In the genomic region with DNA sequence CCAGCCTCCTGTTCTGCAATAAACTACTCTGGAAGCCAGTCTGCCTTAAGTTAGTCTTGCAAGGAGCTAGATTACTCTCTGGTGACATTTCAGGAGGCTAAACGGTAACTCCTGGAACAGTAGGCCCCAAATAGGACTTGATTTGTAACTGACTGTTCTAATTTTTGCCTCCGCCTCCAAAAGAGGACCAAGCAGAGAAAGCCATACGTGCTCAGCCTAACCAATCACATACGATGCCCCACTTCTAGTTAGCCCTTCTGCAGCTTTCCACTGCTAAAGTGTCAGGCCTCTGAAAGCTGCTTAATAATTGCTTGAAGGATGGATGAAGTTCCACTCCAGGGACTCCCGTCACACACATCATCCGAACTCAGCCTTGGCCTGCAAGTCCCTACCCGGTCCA, we compare ENCODE assay signal across 8 cellular contexts. TPM values are rescaled to one million over a fixed set of nuclear protein-coding genes. Genes with fewer than 3 reads are reported as not detected.
DNase-seq lines count a peak whose midpoint lies in the region; ATAC-seq, FAIRE-seq and TF ChIP-seq lines count a peak whose summit lies in the region.

No MANE protein-coding gene starts in this region.

- no peaks in the 10 kb centered on the region for H3K27me3 Mint-ChIP-seq in activated naive CD4-positive, alpha-beta T cell treated with anti-CD3 and anti-CD28 coated beads for 36 hours (ENCODE audit: low read depth)
- no peaks in the 10 kb centered on the region for H3K27me3 Mint-ChIP-seq in activated T-helper 17 cell treated with anti-CD3 and anti-CD28 coated beads, Interleukin-2, amount 50 U/mL, for 72 hours

- intact Hi-C loops in activated naive CD4-positive, alpha-beta T cell treated with anti-CD3 and anti-CD28 coated beads for 36 hours (cut with micrococcal nuclease) = loop anchor here (2.0 kb wide), 1 partner anchor 122 kb away; a partner anchor contains a TSS

- CTCF ChIA-PET in activated naive CD4-positive, alpha-beta T cell treated with anti-CD3 and anti-CD28 coated beads for 36 hours (lab: Charles Lee) = no interaction called here

- H3K4me2 ChIP-seq in hepatocyte = peak overlapping the region; percentile 89

- H3K27me3 ChIP-seq in hepatocyte (no peaks in the 10 kb centered on the region), small intestine (ENCODE audit: control insufficient read depth in 2 of 2, insufficient read depth in 2 of 2, low read length in 2 of 2) (no peaks in the 10 kb centered on the region)

- no peak for ATAC-seq in activated T-helper 17 cell treated with anti-CD3 and anti-CD28 coated beads, Interleukin-2, amount 50 U/mL, for 72 hours (replicated peaks)
- ATAC-seq in left lobe of liver = no peak

- H4K20me1 ChIP-seq in hepatocyte (ENCODE audit: insufficient read depth, poor library complexity, severe bottlenecking) = no peaks in the 10 kb centered on the region

- peaks cover 40% of the 10 kb centered on the region for H3K79me2 ChIP-seq in hepatocyte

- no peaks in the 10 kb centered on the region for H3K9me2 ChIP-seq in hepatocyte (replicated peaks; ENCODE audit: insufficient read depth)

- peak overlapping the region; percentile 94 for H3K27ac ChIP-seq in hepatocyte
- H3K27ac ChIP-seq in small intestine (ENCODE audit: low read depth in 1 of 2, low read length in 1 of 2) = peak overlapping the region; percentile 87 to 95

- peak; percentile 5 for DNase-seq in activated naive CD4-positive, alpha-beta T cell treated with anti-CD3 and anti-CD28 coated beads for 36 hours
- DNase-seq in activated naive CD4-positive, alpha-beta T cell treated with anti-CD3 and anti-CD28 coated beads, Interleukin-2, amount 50 U/mL, for 16 hours = no peak
- DNase-seq in hepatocyte (ENCODE audit: low spot score) (peak; percentile 17), small intestine (no peak), NCI-H2171 (lab: John Stamatoyannopoulos, UW) (no peak), NCI-H1092 treated with DMSO at 0.1 percent for 48 hours (lab: John Stamatoyannopoulos, UW) (no peak), left lobe of liver (ENCODE audit: low spot score) (no peak)

- peak overlapping the region; percentile 68 for H2AFZ ChIP-seq in hepatocyte

- H3K27ac Mint-ChIP-seq in activated naive CD4-positive, alpha-beta T cell treated with anti-CD3 and anti-CD28 coated beads for 36 hours = peak overlapping the region; percentile 70
- H3K27ac Mint-ChIP-seq in activated T-helper 17 cell treated with anti-CD3 and anti-CD28 coated beads, Interleukin-2, amount 50 U/mL, for 72 hours = peak overlapping the region; percentile 89

- H3K4me3 Mint-ChIP-seq in activated naive CD4-positive, alpha-beta T cell treated with anti-CD3 and anti-CD28 coated beads for 36 hours = peak overlapping the region; percentile 74
- H3K4me3 Mint-ChIP-seq in activated T-helper 17 cell treated with anti-CD3 and anti-CD28 coated beads, Interleukin-2, amount 50 U/mL, for 72 hours = peak overlapping the region; percentile 87

- 35% methylated on average over 7 of the region's 7 CpGs for WGBS in hepatocyte (ENCODE audit: low lambda C conversion rate, missing lambda C conversion rate)
- WGBS in small intestine, 3 donors = 10 to 20% (median 20%) methylated on average over 7 of the region's 7 CpGs

- peak overlapping the region; percentile 48 for H3K4me3 ChIP-seq in hepatocyte
- peak overlapping the region; percentile 85 for H3K4me3 ChIP-seq in small intestine (ENCODE audit: low read depth in 1 of 2, low read length in 2 of 2)

- H3K36me3 Mint-ChIP-seq in activated naive CD4-positive, alpha-beta T cell treated with anti-CD3 and anti-CD28 coated beads for 36 hours (ENCODE audit: low read depth) = peaks cover 36% of the 10 kb centered on the region
- peaks cover 28% of the 10 kb centered on the region for H3K36me3 Mint-ChIP-seq in activated T-helper 17 cell treated with anti-CD3 and anti-CD28 coated beads, Interleukin-2, amount 50 U/mL, for 72 hours (ENCODE audit: low read depth)

- peaks cover 7% of the 10 kb centered on the region for H3K9me3 Mint-ChIP-seq in activated naive CD4-positive, alpha-beta T cell treated with anti-CD3 and anti-CD28 coated beads for 36 hours
- H3K9me3 Mint-ChIP-seq in activated T-helper 17 cell treated with anti-CD3 and anti-CD28 coated beads, Interleukin-2, amount 50 U/mL, for 72 hours = no peaks in the 10 kb centered on the region

- no peak for TF ChIP-seq CTCF in hepatocyte (IDR thresholded peaks at IDR 0.05; ENCODE audit: poor library complexity)

- peaks cover 22% of the 10 kb centered on the region for H3K4me1 Mint-ChIP-seq in activated naive CD4-positive, alpha-beta T cell treated with anti-CD3 and anti-CD28 coated beads for 36 hours (ENCODE audit: low read depth)
- H3K4me1 Mint-ChIP-seq in activated T-helper 17 cell treated with anti-CD3 and anti-CD28 coated beads, Interleukin-2, amount 50 U/mL, for 72 hours = peaks cover 12% of the 10 kb centered on the region

- no peaks in the 10 kb centered on the region for H3K36me3 ChIP-seq in hepatocyte (replicated peaks; ENCODE audit: insufficient read depth, low read depth)
- H3K36me3 ChIP-seq in small intestine (ENCODE audit: control insufficient read depth in 2 of 2, insufficient read depth in 2 of 2, low read length in 2 of 2) = peaks cover 0 to 9% of the 10 kb centered on the region in 2 donors

- H3K9me3 ChIP-seq in hepatocyte (ENCODE audit: low read depth) (no peaks in the 10 kb centered on the region), small intestine (ENCODE audit: control insufficient read depth, low read depth) (no peaks in the 10 kb centered on the region)

- no peak for FAIRE-seq in small intestine (lab: Jason Lieb, UNC)

- H3K4me1 ChIP-seq in hepatocyte (ENCODE audit: insufficient read depth) = peaks cover 13% of the 10 kb centered on the region
- H3K4me1 ChIP-seq in small intestine (ENCODE audit: control insufficient read depth in 2 of 2, insufficient read depth in 1 of 2, low read depth in 1 of 2, low read length in 1 of 2) = peaks cover 0 to 6% of the 10 kb centered on the region in 2 donors

RNA-seq across cellular contexts. Expression of a gene that starts 0.7 kb away (rescaled TPM):
- 1 to 10 TPM; 6.0 to 6.5 TPM for total RNA-seq in activated naive CD4-positive, alpha-beta T cell treated with anti-CD3 and anti-CD28 coated beads for 36 hours
- 10 to 100 TPM in 1 of 2 donors, 1 to 10 TPM in 1; 9.1 to 16.7 TPM for total RNA-seq in activated T-helper 17 cell treated with anti-CD3 and anti-CD28 coated beads, Interleukin-2, amount 50 U/mL, for 72 hours
- total RNA-seq in hepatocyte (12.3 and 13.9 TPM in 2 replicates), left lobe of liver (4.5 TPM)
- polyA plus RNA-seq in hepatocyte (1.5 and 1.9 TPM in 2 replicates), small intestine (1 to 10 TPM in 2 of 3 donors, under 1 TPM in 1; 0.54 to 1.5 (median 1.1) TPM)

RNA-seq across cellular contexts. Expression of a gene that starts 10.4 kb away (rescaled TPM):
- total RNA-seq in activated naive CD4-positive, alpha-beta T cell treated with anti-CD3 and anti-CD28 coated beads for 36 hours = 1 to 10 TPM in 1 of 2 experiments, under 1 TPM in 1; 0.40 to 1.2 TPM
- 1 to 10 TPM; 2.1 to 3.5 TPM for total RNA-seq in activated T-helper 17 cell treated with anti-CD3 and anti-CD28 coated beads, Interleukin-2, amount 50 U/mL, for 72 hours
- total RNA-seq in hepatocyte (0.27 and 1.0 TPM in 2 replicates), left lobe of liver (0.18 TPM)
- polyA plus RNA-seq in hepatocyte (0.25 and 0.88 TPM in 2 replicates), small intestine (1 to 10 TPM in 1 of 3 donors, under 1 TPM in 2; 0.43 to 5.8 (median 0.81) TPM)

RNA-seq across cellular contexts. Expression of a gene that starts 39.1 kb away (rescaled TPM):
- total RNA-seq in activated naive CD4-positive, alpha-beta T cell treated with anti-CD3 and anti-CD28 coated beads for 36 hours = 10 to 100 TPM; 61.4 to 63.3 TPM
- 100 to 1,000 TPM in 1 of 2 donors, 10 to 100 TPM in 1; 90.0 to 130 TPM for total RNA-seq in activated T-helper 17 cell treated with anti-CD3 and anti-CD28 coated beads, Interleukin-2, amount 50 U/mL, for 72 hours
- total RNA-seq in hepatocyte = 63.7 and 77.4 TPM in 2 replicates
- 5.9 and 6.2 TPM in 2 replicates for polyA plus RNA-seq in hepatocyte
- 1 to 10 TPM in 1 of 3 donors, under 1 TPM in 2; 0.27 to 2.6 (median 0.45) TPM for polyA plus RNA-seq in small intestine
- total RNA-seq in left lobe of liver = 22.1 TPM

RNA-seq across cellular contexts. Expression of a gene that starts 49.9 kb away (rescaled TPM):
- 10 to 100 TPM; 18.4 to 18.5 TPM for total RNA-seq in activated naive CD4-positive, alpha-beta T cell treated with anti-CD3 and anti-CD28 coated beads for 36 hours
- total RNA-seq in activated T-helper 17 cell treated with anti-CD3 and anti-CD28 coated beads, Interleukin-2, amount 50 U/mL, for 72 hours = 10 to 100 TPM; 23.7 to 51.0 TPM
- total RNA-seq in hepatocyte (23.0 and 26.2 TPM in 2 replicates), left lobe of liver (16.3 TPM)
- polyA plus RNA-seq in hepatocyte (2.8 and 4.4 TPM in 2 replicates), small intestine (1 to 10 TPM; 1.3 to 5.1 (median 3.0) TPM)

Comparison
In these comparisons a context has a peak if more than half of its experiments do, and no peak if none do; other contexts are left out.
1. DNase-seq: peak in activated naive CD4-positive, alpha-beta T cell treated with anti-CD3 and anti-CD28 coated beads for 36 hours (single experiment) and hepatocyte (single experiment); none in activated naive CD4-positive, alpha-beta T cell treated with anti-CD3 and anti-CD28 coated beads, Interleukin-2, amount 50 U/mL, for 16 hours (single experiment), small intestine (single experiment), NCI-H2171 (single experiment), NCI-H1092 treated with DMSO at 0.1 percent for 48 hours (single experiment) and left lobe of liver (single experiment).